ENCODE assay signal across 8 cellular contexts in the genomic region with DNA sequence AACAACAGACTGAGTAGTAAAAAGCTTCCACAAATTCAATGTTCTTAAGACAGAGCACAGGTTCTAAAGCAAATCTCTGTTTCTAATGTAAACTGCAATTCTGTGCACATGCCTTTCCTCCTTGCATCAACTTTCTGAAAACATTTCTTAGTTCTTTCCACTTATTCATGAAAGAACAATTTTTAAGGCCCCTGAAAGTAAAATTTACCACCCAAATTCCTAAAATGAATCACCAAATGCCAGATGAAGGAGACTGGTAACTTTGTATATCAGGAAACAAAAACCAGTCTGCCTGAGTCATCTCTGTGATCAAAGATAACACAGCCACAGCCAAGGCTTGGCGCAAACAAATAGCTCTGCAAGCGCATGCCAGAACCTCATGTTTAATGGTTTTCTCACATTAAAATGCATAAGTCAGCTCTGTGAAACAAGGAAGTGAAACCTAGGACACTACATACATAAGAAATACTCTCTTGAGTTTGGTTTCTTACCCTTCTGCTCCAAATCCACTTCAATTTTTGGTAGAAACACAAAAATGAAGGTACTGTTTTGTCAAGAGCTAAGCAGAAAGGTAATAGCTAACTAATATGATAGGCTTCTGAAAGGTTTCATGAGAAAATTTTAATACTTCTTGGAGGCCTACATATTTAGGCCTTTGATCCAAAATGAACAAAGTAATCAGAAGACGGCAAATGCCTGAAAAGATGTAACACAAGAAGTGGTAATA.
DNase-seq lines count a peak whose midpoint lies in the region; ATAC-seq, FAIRE-seq and TF ChIP-seq lines count a peak whose summit lies in the region.

No MANE protein-coding gene starts in this region.

- H3K4me1 Mint-ChIP-seq in activated CD4-positive, alpha-beta memory T cell treated with anti-CD3 and anti-CD28 coated beads, Interleukin-2, amount 10 ng/mL, durations not matched to agents 7 days and 5 days, result peaks cover 41% of the 10 kb centered on the region
- H3K4me1 Mint-ChIP-seq in endothelial cell (ENCODE audit: unreplicated experiment) (peaks cover 4% of the 10 kb centered on the region), naive B cell (peaks cover 11 to 12% (median 11%) of the 10 kb centered on the region in 3 donors)

- ATAC-seq in HG02763 (IDR thresholded peaks at IDR 0.05; ENCODE audit: unreplicated experiment), result peak; percentile 90
- peak; percentile 99 for ATAC-seq in naive B cell (ENCODE audit: low read depth in 2 of 2)
- ATAC-seq in stimulated activated naive CD8-positive, alpha-beta T cell treated with anti-CD3 and anti-CD28 coated beads, Interleukin-15, Interleukin-2, amounts not matched to agents 100 U/mL and 50 U/mL, for 24 hours, result peak; percentile 95

- TF ChIP-seq CTCF in endothelial cell (IDR thresholded peaks at IDR 0.05; ENCODE audit: unreplicated experiment), result no peak

- peaks cover 2% of the 10 kb centered on the region for H3K9me3 Mint-ChIP-seq in activated CD4-positive, alpha-beta memory T cell treated with anti-CD3 and anti-CD28 coated beads, Interleukin-2, amount 10 ng/mL, durations not matched to agents 7 days and 5 days
- H3K9me3 Mint-ChIP-seq in endothelial cell (ENCODE audit: unreplicated experiment), result no peaks in the 10 kb centered on the region
- peaks cover 0 to 1% (median 0%) of the 10 kb centered on the region in 7 donors for H3K9me3 Mint-ChIP-seq in naive B cell

- TF ChIP-seq POLR2A in GM12892 (IDR thresholded peaks at IDR 0.05; ENCODE audit: low read depth, low read length), result no peak

- H3K27me3 Mint-ChIP-seq in activated CD4-positive, alpha-beta memory T cell treated with anti-CD3 and anti-CD28 coated beads, Interleukin-2, amount 10 ng/mL, durations not matched to agents 7 days and 5 days, result peaks cover 3% of the 10 kb centered on the region
- H3K27me3 Mint-ChIP-seq in endothelial cell (ENCODE audit: unreplicated experiment), result no peaks in the 10 kb centered on the region
- H3K27me3 Mint-ChIP-seq in naive B cell, result no peaks in the 10 kb centered on the region

- DNase-seq in GM12892 (ENCODE audit: insufficient read length) (peak; percentile 37), NCI-H2029 treated with DMSO at 0.1 percent for 48 hours (lab: John Stamatoyannopoulos, UW) (peak; percentile 15), endothelial cell (ENCODE audit: low spot score) (no peak), naive B cell (peak; percentile 54), NCI-H2171 (lab: John Stamatoyannopoulos, UW) (no peak)
- peak; percentile 85 for DNase-seq in activated CD4-positive, alpha-beta memory T cell treated with anti-CD3 and anti-CD28 coated beads, Interleukin-2, amount 10 ng/mL, durations not matched to agents 7 days and 5 days
- DNase-seq in stimulated activated naive CD8-positive, alpha-beta T cell treated with anti-CD3 and anti-CD28 coated beads, Interleukin-15, Interleukin-2, amounts not matched to agents 100 U/mL and 50 U/mL, for 24 hours, result peak; percentile 51

- peak; percentile 95 for FAIRE-seq in GM12892 (lab: Jason Lieb, UNC)

- H3K4me3 Mint-ChIP-seq in activated CD4-positive, alpha-beta memory T cell treated with anti-CD3 and anti-CD28 coated beads, Interleukin-2, amount 10 ng/mL, durations not matched to agents 7 days and 5 days, result peak overlapping the region; percentile 0
- H3K4me3 Mint-ChIP-seq in endothelial cell (ENCODE audit: unreplicated experiment), result no peak overlapping the region
- peak overlapping the region in 2 of 8 donors; percentile 27 to 43 for H3K4me3 Mint-ChIP-seq in naive B cell

- CTCF ChIA-PET in activated CD4-positive, alpha-beta memory T cell treated with anti-CD3 and anti-CD28 coated beads, Interleukin-2, amount 10 ng/mL, durations not matched to agents 7 days and 5 days (lab: Charles Lee), result interaction anchor here (0.8 to 1.5 kb wide), 5 partner anchors 10 to 206 kb away, joined by 3 to 6 read pairs (median 4); no protein-coding TSS in a partner anchor

- POLR2A ChIA-PET in activated CD4-positive, alpha-beta memory T cell treated with anti-CD3 and anti-CD28 coated beads, Interleukin-2, amount 10 ng/mL, durations not matched to agents 7 days and 5 days (lab: Charles Lee), result interaction anchor here (0.7 to 2.1 kb wide), 16 partner anchors 16 to 616 kb away, joined by 3 to 8 read pairs (median 4); a partner anchor contains a TSS

- peaks cover 52% of the 10 kb centered on the region for H3K36me3 Mint-ChIP-seq in activated CD4-positive, alpha-beta memory T cell treated with anti-CD3 and anti-CD28 coated beads, Interleukin-2, amount 10 ng/mL, durations not matched to agents 7 days and 5 days (ENCODE audit: low read depth)
- H3K36me3 Mint-ChIP-seq in endothelial cell (ENCODE audit: low read depth, unreplicated experiment) (peaks cover 4% of the 10 kb centered on the region), naive B cell (peaks cover 0 to 12% of the 10 kb centered on the region in 2 donors)

- peak overlapping the region; percentile 75 for H3K27ac Mint-ChIP-seq in activated CD4-positive, alpha-beta memory T cell treated with anti-CD3 and anti-CD28 coated beads, Interleukin-2, amount 10 ng/mL, durations not matched to agents 7 days and 5 days
- H3K27ac Mint-ChIP-seq in endothelial cell (ENCODE audit: unreplicated experiment), result peak overlapping the region; percentile 67
- H3K27ac Mint-ChIP-seq in naive B cell, result peak overlapping the region in 2 of 6 donors; percentile 53 to 73

Comparison
In these comparisons a context has a peak if more than half of its experiments do, and no peak if none do; other contexts are left out.
1. DNase-seq: peak in GM12892 (single experiment), NCI-H2029 treated with DMSO at 0.1 percent for 48 hours (single experiment), activated CD4-positive, alpha-beta memory T cell treated with anti-CD3 and anti-CD28 coated beads, Interleukin-2, amount 10 ng/mL, durations not matched to agents 7 days and 5 days (single experiment), naive B cell (single experiment) and stimulated activated naive CD8-positive, alpha-beta T cell treated with anti-CD3 and anti-CD28 coated beads, Interleukin-15, Interleukin-2, amounts not matched to agents 100 U/mL and 50 U/mL, for 24 hours (single experiment); none in endothelial cell (single experiment) and NCI-H2171 (single experiment).
2. Peak in every context shown above with its lines, with median percentiles within 50 percentile points of each other: ATAC-seq.